Comparison of ENCODE assay signal across 19 cellular contexts in the genomic region with DNA sequence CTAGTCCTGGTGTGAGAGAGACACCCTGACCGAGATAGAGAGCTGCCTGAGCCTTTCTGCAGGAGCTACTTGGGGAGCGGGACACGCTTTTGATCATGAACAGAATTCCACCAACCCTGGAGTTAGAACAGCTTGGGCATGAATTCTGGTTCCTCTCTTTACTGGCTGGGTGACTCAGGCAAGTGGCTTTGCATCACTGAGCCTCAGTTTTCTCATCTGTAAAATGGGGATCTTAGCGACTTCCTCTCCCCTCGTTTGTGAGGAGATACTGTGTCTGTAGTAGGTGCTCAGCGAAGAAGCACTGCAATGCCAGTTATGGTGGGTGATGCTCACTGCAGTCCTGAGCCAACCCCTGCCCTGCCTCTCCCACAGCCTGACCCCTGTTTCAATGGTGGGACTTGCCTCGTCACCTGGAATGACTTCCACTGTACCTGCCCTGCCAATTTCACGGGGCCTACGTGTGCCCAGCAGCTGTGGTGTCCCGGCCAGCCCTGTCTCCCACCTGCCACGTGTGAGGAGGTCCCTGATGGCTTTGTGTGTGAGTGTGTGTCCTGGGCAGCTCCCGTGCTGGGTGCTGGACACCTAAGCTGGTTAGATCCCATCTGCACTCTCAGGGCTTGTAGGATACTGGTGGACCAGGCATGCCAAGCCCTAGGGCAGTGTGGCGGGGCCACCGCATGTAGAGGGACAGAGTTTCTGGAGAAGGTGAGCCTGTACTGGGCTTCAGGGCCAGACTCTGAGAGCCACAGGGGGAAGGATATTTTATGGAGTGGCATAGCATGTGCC. TPM values are rescaled to one million over a fixed set of nuclear protein-coding genes. Genes with fewer than 3 reads are reported as not detected.
DNase-seq lines count a peak whose midpoint lies in the region; ATAC-seq, FAIRE-seq and TF ChIP-seq lines count a peak whose summit lies in the region.
"Had no signal": no experiment of that assay in that cellular context is flagged by ENCODE, and none has a peak within 500 bp of the region (broad histone marks: within the 10 kb centered on the region; RNA-seq: fewer than 3 reads in every experiment).

No MANE protein-coding gene starts in this region.

- 0 out of 2 replicates have a peak overlapping the region, but pooled peaks have one; percentile 60 for H2BK12ac ChIP-seq in H1 (ENCODE audit: low read depth, low read length)

- peak overlapping the region; percentile 1 for H3K4me3 Mint-ChIP-seq in nephron progenitor cell
- no peak overlapping the region for H3K4me3 Mint-ChIP-seq in CD8-positive, alpha-beta T cell
- H3K4me3 Mint-ChIP-seq: CD4-positive, alpha-beta T cell had no signal

- no peak overlapping the region for H2BK120ac ChIP-seq in H1 (replicated peaks; ENCODE audit: low read depth, low read length)

- H3K4me1 Mint-ChIP-seq in nephron progenitor cell: peaks cover 68% of the 10 kb centered on the region
- H3K4me1 Mint-ChIP-seq in CD8-positive, alpha-beta T cell (ENCODE audit: low read depth): peaks cover 3% of the 10 kb centered on the region

- H3K14ac ChIP-seq in H1 (ENCODE audit: insufficient read length): no peak overlapping the region

- peaks cover 0 to 5% (median 2%) of the 10 kb centered on the region in 4 experiments; a peak in 1 of 8 replicates for H3K36me3 ChIP-seq in H1 (ENCODE audit: control insufficient read depth in 2 of 4, insufficient read depth in 4 of 4, low read length in 3 of 4)
- H3K36me3 ChIP-seq in CD8-positive, alpha-beta T cell (ENCODE audit: insufficient read depth, low read length): no peaks in the 10 kb centered on the region
- H3K36me3 ChIP-seq: BE2C had no signal

- H3K27me3 ChIP-seq in right cardiac atrium (ENCODE audit: control insufficient read depth, insufficient read depth) (no peaks in the 10 kb centered on the region), H1 (replicated peaks in 1 of 4; ENCODE audit: control insufficient read depth in 3 of 4, extremely low read depth in 1 of 4, insufficient read depth in 3 of 4, low read length in 3 of 4) (peaks cover 0 to 31% (median 22%) of the 10 kb centered on the region in 4 experiments; a peak in 5 of 7 replicates)
- H3K27me3 ChIP-seq in CD8-positive, alpha-beta T cell (ENCODE audit: insufficient read depth, low read length): peaks cover 6% of the 10 kb centered on the region

- WGBS in right cardiac atrium: 81% methylated on average over 14 of the region's 14 CpGs
- 88% methylated on average over 14 of the region's 14 CpGs; no CpG with 5 or more reads in 1 of the 2 experiments for WGBS in H1 (ENCODE audit: extremely low coverage in 1 of 2, insufficient coverage in 1 of 2, insufficient read length in 1 of 2, insufficient replicate concordance in 2 of 2, low coverage in 1 of 2, low lambda C conversion rate in 2 of 2, missing lambda C conversion rate in 1 of 2), 2 experiments

- H3K4me1 ChIP-seq in right cardiac atrium (ENCODE audit: control insufficient read depth, insufficient read depth, low read length): peaks cover 3% of the 10 kb centered on the region
- peaks cover 0 to 26% (median 11%) of the 10 kb centered on the region in 4 experiments; a peak in 6 of 7 replicates for H3K4me1 ChIP-seq in H1 (replicated peaks in 1 of 4; ENCODE audit: control insufficient read depth in 3 of 4, insufficient read depth in 4 of 4, low read length in 3 of 4)
- H3K4me1 ChIP-seq in CD8-positive, alpha-beta T cell (ENCODE audit: insufficient read depth, low read length): no peaks in the 10 kb centered on the region

- H3K79me1 ChIP-seq in H1 (ENCODE audit: low read depth, low read length): no peaks in the 10 kb centered on the region

- 0 out of 2 replicates have a peak, but pooled peaks cover 3% of the 10 kb centered on the region for H3K23me2 ChIP-seq in H1 (ENCODE audit: low read depth, low read length)

- no peak overlapping the region for H3K23ac ChIP-seq in H1 (ENCODE audit: insufficient read length)

- POLR2A ChIA-PET in H1 (lab: Charles Lee; ENCODE audit: partially characterized antibody): interaction anchor here (0.8 to 1.1 kb wide), 3 partner anchors 10 to 16 kb away, joined by 3 to 4 read pairs (median 3); partner anchors contain the start of gene CRB2
- POLR2A ChIA-PET in CD8-positive, alpha-beta T cell (lab: Charles Lee): no interaction called here

- intact Hi-C loops in right cardiac atrium (cut with DNase I) (no loop called here), Right ventricle myocardium inferior (cut with DNase I) (no loop called here)
- intact Hi-C loops in CD8-positive, alpha-beta T cell (cut with DNase I, micrococcal nuclease): no loop called here

- no peak overlapping the region for H4K5ac ChIP-seq in H1 (ENCODE audit: insufficient read length, low read depth, low read length)

- no peak overlapping the region; a peak in 1 of 4 replicates for H3K4me2 ChIP-seq in H1 (ENCODE audit: insufficient read depth in 1 of 2, low read depth in 2 of 2, low read length in 2 of 2)

- no peaks in the 10 kb centered on the region for H3K79me2 ChIP-seq in H1 (ENCODE audit: control insufficient read depth in 1 of 2, insufficient read depth in 2 of 2, low read length in 2 of 2)

- FAIRE-seq in H1 (lab: Jason Lieb, UNC): no peak

- no peak overlapping the region for H3K18ac ChIP-seq in H1 (ENCODE audit: extremely low read depth, low read length)

- H3K27ac ChIP-seq in right cardiac atrium (ENCODE audit: low read length) (no peak overlapping the region), H1 (ENCODE audit: low read depth, low read length) (no peak overlapping the region), temporal lobe (ENCODE audit: low read depth, low read length) (peak overlapping the region; percentile 10)
- no peak overlapping the region for H3K27ac ChIP-seq in CD8-positive, alpha-beta T cell (ENCODE audit: low read depth, low read length)
- H3K27ac ChIP-seq: 22Rv1 had no signal

- no peak for TF ChIP-seq POLR2A in H1 (IDR thresholded peaks at IDR 0.05; ENCODE audit: control extremely low read depth in 1 of 2, low read depth in 2 of 2, low read length in 2 of 2)

- CTCF ChIA-PET in H1 (lab: Charles Lee; ENCODE audit: partially characterized antibody): interaction anchor here (0.6 to 5.7 kb wide), 9 partner anchors 9 to 457 kb away, joined by 3 to 43 read pairs (median 4); partner anchors contain the start of gene CRB2
- CTCF ChIA-PET in CD8-positive, alpha-beta T cell (lab: Charles Lee): no interaction called here

- H4K20me1 ChIP-seq in H1 (replicated peaks in 1 of 2; ENCODE audit: control insufficient read depth in 1 of 2, insufficient read depth in 2 of 2, low read length in 2 of 2): peaks cover 5 to 12% of the 10 kb centered on the region in 2 experiments

- ATAC-seq in right cardiac atrium: no peak
- no peak for ATAC-seq in Right ventricle myocardium inferior
- ATAC-seq in CD8-positive, alpha-beta T cell: no peak

- H3K56ac ChIP-seq in H1 (replicated peaks; ENCODE audit: insufficient read length, low read depth, low read length): no peak overlapping the region

- DNase-seq in right cardiac atrium (peak; percentile 3 to 28 (median 8)), Right ventricle myocardium inferior (ENCODE audit: missing footprints) (no peak), H1 (ENCODE audit: low read depth in 1 of 2, low spot score in 2 of 2) (no peak), nephron progenitor cell (no peak), NOMO-1 treated with dmso at 0.1 percent for 144 hours (lab: John Stamatoyannopoulos, UW; ENCODE audit: unreplicated experiment) (no peak)
- no peak for DNase-seq in CD8-positive, alpha-beta T cell
- no peak for DNase-seq in stimulated activated naive CD4-positive, alpha-beta T cell (lab: John Stamatoyannopoulos, UW)
- DNase-seq: BE2C; Calu3; CD4-positive, alpha-beta T cell; HCEC 1CT; KBM-7; MV-4-11; NCI-H1436; NCI-H2081; NCI-H510A treated with DMSO at 0.1 percent for 48 hours had no signal

- H2BK15ac ChIP-seq in H1 (ENCODE audit: low read length): no peak overlapping the region

- H3K27me3 Mint-ChIP-seq in nephron progenitor cell (ENCODE audit: low read depth, poor library complexity): no peaks in the 10 kb centered on the region
- peaks cover 49% of the 10 kb centered on the region for H3K27me3 Mint-ChIP-seq in CD8-positive, alpha-beta T cell (ENCODE audit: low read depth)

- no peak overlapping the region for H3K27ac Mint-ChIP-seq in nephron progenitor cell
- no peak overlapping the region for H3K27ac Mint-ChIP-seq in CD8-positive, alpha-beta T cell
- H3K27ac Mint-ChIP-seq: CD4-positive, alpha-beta T cell had no signal

- TF ChIP-seq CTCF in H1 (IDR thresholded peaks at IDR 0.05; ENCODE audit: control extremely low read depth in 1 of 3, insufficient read depth in 1 of 3, low read depth in 1 of 3, low read length in 3 of 3): no peak
- TF ChIP-seq CTCF in nephron progenitor cell (IDR thresholded peaks at IDR 0.05): no peak
- no peak for TF ChIP-seq CTCF in CD8-positive, alpha-beta T cell (IDR thresholded peaks at IDR 0.05)

- H2BK5ac ChIP-seq in H1 (ENCODE audit: low read depth, low read length): no peak overlapping the region

- H3K4ac ChIP-seq in H1 (replicated peaks; ENCODE audit: insufficient read length, low read depth, low read length): no peak overlapping the region

- H2AK5ac ChIP-seq in H1 (ENCODE audit: low read depth, low read length): no peak overlapping the region; the same call in 1 of the 2 replicates

- H3K36me3 Mint-ChIP-seq in nephron progenitor cell (ENCODE audit: low read depth): peaks cover 33% of the 10 kb centered on the region
- no peaks in the 10 kb centered on the region for H3K36me3 Mint-ChIP-seq in CD8-positive, alpha-beta T cell

- H4K8ac ChIP-seq in H1 (ENCODE audit: extremely low read depth, insufficient read depth, low read length): no peak overlapping the region; the same call in 1 of the 2 replicates

- no peak overlapping the region for H2AFZ ChIP-seq in H1 (ENCODE audit: low read length)

- no peak overlapping the region for H3K9ac ChIP-seq in H1 (replicated peaks in 1 of 4; ENCODE audit: extremely low read depth in 1 of 4, low read depth in 3 of 4, low read length in 3 of 4)

- H4K91ac ChIP-seq in H1 (replicated peaks; ENCODE audit: insufficient read length, low read length): no peak overlapping the region

- H3K9me3 Mint-ChIP-seq in nephron progenitor cell: no peaks in the 10 kb centered on the region
- no peaks in the 10 kb centered on the region for H3K9me3 Mint-ChIP-seq in CD8-positive, alpha-beta T cell
- H3K9me3 Mint-ChIP-seq: CD4-positive, alpha-beta T cell had no signal

- no peak overlapping the region for H2BK20ac ChIP-seq in H1 (ENCODE audit: low read length)

- TF ChIP-seq EP300 in H1 (IDR thresholded peaks at IDR 0.05; ENCODE audit: borderline replicate concordance in 1 of 2, low read depth in 2 of 2, low read length in 2 of 2): no peak

- no peak overlapping the region for H3K4me3 ChIP-seq in right cardiac atrium (ENCODE audit: low read length)
- no peak overlapping the region for H3K4me3 ChIP-seq in H1 (ENCODE audit: extremely low read depth in 1 of 4, insufficient read depth in 2 of 4, low read depth in 3 of 4, low read length in 4 of 4)
- H3K4me3 ChIP-seq in CD8-positive, alpha-beta T cell (ENCODE audit: low read depth, low read length): no peak overlapping the region

- H3K9me3 ChIP-seq in right cardiac atrium (ENCODE audit: control insufficient read depth, low read length): no peaks in the 10 kb centered on the region
- H3K9me3 ChIP-seq in H1 (ENCODE audit: insufficient read depth in 2 of 2, low read depth in 1 of 2, low read length in 1 of 2): no peaks in the 10 kb centered on the region
- H3K9me3 ChIP-seq in CD8-positive, alpha-beta T cell (ENCODE audit: low read length): no peaks in the 10 kb centered on the region
- H3K9me3 ChIP-seq: BE2C had no signal

- TF ChIP-seq RAD21 in H1 (IDR thresholded peaks at IDR 0.05 in 1 of 2, conservative IDR thresholded peaks at IDR 0.05 in 1 of 2; ENCODE audit: low read depth in 2 of 2, low read length in 2 of 2): no peak

RNA-seq across cellular contexts. Expression of gene CRB2, which starts 16.0 kb away (rescaled TPM):
- under 1 TPM in 3 of 4 donors, not detected in 1; 0.14 to 0.26 (median 0.17) TPM for total RNA-seq in right cardiac atrium
- polyA plus RNA-seq in right cardiac atrium: 0.02 TPM
- total RNA-seq in Right ventricle myocardium inferior: 0.08 TPM
- total RNA-seq in H1 (2021; fragmentation: NEBNext Ultra II Directional; extraction: Animal tissue kit (Norgen Biotek cat#: 25700)): 8.4 and 10.3 TPM in 2 replicates
- 4.0 and 6.9 TPM in 2 replicates for polyA plus RNA-seq in H1 (2011; rRNA removed)
- polyA plus RNA-seq in H1 (2011; cell fraction: cytosol; rRNA removed): 4.8 TPM
- 21.4 TPM for polyA plus RNA-seq in H1 (2011; cell fraction: nucleus; rRNA removed)
- polyA plus RNA-seq in H1 (2012, experiment 1 of 2): 5.1 to 11.2 TPM (median 9.5 TPM) in 4 replicates
- polyA plus RNA-seq in H1 (2012, experiment 2 of 2): 6.3 TPM
- 3.3 TPM for polyA plus RNA-seq in H1 (2013, experiment 1 of 2)
- polyA plus RNA-seq in H1 (2013, experiment 2 of 2): 3.0 TPM
- 8.8 and 10.1 TPM in 2 replicates for polyA minus RNA-seq in H1 (2011; rRNA and poly(A)+ RNA removed)
- 17.2 TPM for polyA minus RNA-seq in H1 (2011; cell fraction: cytosol; rRNA and poly(A)+ RNA removed)
- polyA minus RNA-seq in H1 (2011; cell fraction: nucleus; rRNA and poly(A)+ RNA removed): 19.0 TPM
- 5.4 TPM for total RNA-seq in temporal lobe
- not detected for total RNA-seq in CD8-positive, alpha-beta T cell
- total RNA-seq: Calu3; CD4-positive, alpha-beta T cell had no signal
- polyA plus RNA-seq: AG04450 had no signal

Comparison
In these comparisons a context has a peak if more than half of its experiments do, and no peak if none do; other contexts are left out.
1. DNase-seq: peak in right cardiac atrium (3 of 3); none in Right ventricle myocardium inferior (single experiment), H1 (0 of 2), nephron progenitor cell (single experiment), CD8-positive, alpha-beta T cell (0 of 7), stimulated activated naive CD4-positive, alpha-beta T cell (0 of 6) and NOMO-1 treated with dmso at 0.1 percent for 144 hours (single experiment).